8 cellular contexts compared by ENCODE assay signal in genomic region chr11:64846998-64847666, GRCh38. TPM values are rescaled to one million over a fixed set of nuclear protein-coding genes. Genes with fewer than 3 reads are reported as not detected.
DNase-seq lines count a peak whose midpoint lies in the region; ATAC-seq lines count a peak whose summit lies in the region.

No MANE protein-coding gene starts in this region.

- peak in 13 of 14 donors; percentile 36 to 89 (median 74) for DNase-seq in C1 segment of cervical spinal cord (lab: John Stamatoyannopoulos, UW)
- DNase-seq in NCI-H524 treated with DMSO at 0.1 percent for 48 hours (lab: John Stamatoyannopoulos, UW): peak; percentile 53
- DNase-seq in activated CD4-positive, alpha-beta T cell treated with anti-CD3 and anti-CD28 coated beads for 4 hours: peak; percentile 91 to 97
- peak; percentile 96 for DNase-seq in cerebellar cortex (ENCODE audit: low spot score)
- peak; percentile 92 to 96 for DNase-seq in left colon
- DNase-seq in stimulated activated CD4-positive, alpha-beta T cell treated with anti-CD3 and anti-CD28 coated beads, Interleukin-2, amount 100 ng/mL, for 24 hours: peak; percentile 96 to 98

- intact Hi-C loops in left colon (cut with DNase I, micrococcal nuclease): loop anchor here (2.0 to 5.0 kb wide), 2 partner anchors 45 to 48 kb away; no protein-coding TSS in a partner anchor

- ATAC-seq in HG02759 (IDR thresholded peaks at IDR 0.05; ENCODE audit: unreplicated experiment): peak; percentile 24
- ATAC-seq in left colon: peak; percentile 52
- no peak for ATAC-seq in HG03571 (IDR thresholded peaks at IDR 0.05; ENCODE audit: unreplicated experiment)

RNA-seq across cellular contexts. Expression of gene CDC42BPG, which starts 2.7 kb away (rescaled TPM):
- 10 to 100 TPM; 44.5 to 45.5 TPM for total RNA-seq in left colon

RNA-seq across cellular contexts. Expression of gene EHD1, which starts 31.3 kb away (rescaled TPM):
- total RNA-seq in left colon: 10 to 100 TPM; 76.1 to 91.5 TPM

RNA-seq across cellular contexts. Expression of gene MEN1, which starts 36.8 kb away (rescaled TPM):
- total RNA-seq in left colon: 10 to 100 TPM; 21.0 to 25.5 TPM

RNA-seq across cellular contexts. Expression of gene MAP4K2, which starts 44.1 kb away (rescaled TPM):
- total RNA-seq in left colon: 10 to 100 TPM in 1 of 2 donors, 1 to 10 TPM in 1; 7.3 to 13.9 TPM
